In genomic region chr11:112453601-112454577, GRCh38 we compare ENCODE assay signal across 9 cellular contexts.
A peak's percentile ranks its signal among the peaks of the same experiment; 100 is the strongest.
DNase-seq lines count a peak whose midpoint lies in the region; ATAC-seq, FAIRE-seq and TF ChIP-seq lines count a peak whose summit lies in the region.
"Had no signal": no experiment of that assay in that cellular context is flagged by ENCODE, and none has a peak within 500 bp of the region (broad histone marks: within the 10 kb centered on the region; RNA-seq: fewer than 3 reads in every experiment).

No MANE protein-coding gene starts in this region.

- peaks cover 2% of the 10 kb centered on the region for H3K27me3 Mint-ChIP-seq in endothelial cell (ENCODE audit: unreplicated experiment)

- no peak for TF ChIP-seq POLR2A in GM12892 (IDR thresholded peaks at IDR 0.05; ENCODE audit: low read depth, low read length)

- H3K9me3 Mint-ChIP-seq in endothelial cell (ENCODE audit: unreplicated experiment): no peaks in the 10 kb centered on the region
- H3K9me3 Mint-ChIP-seq: natural killer cell treated with Interleukin-12 subunit alpha and Interleukin-12 subunit beta and Interleukin-15 and Interleukin-18, amount 100 ng/mL, for 72 hours had no signal

- DNase-seq in D341Med (ENCODE audit: low spot score): peak; percentile 48
- DNase-seq in T-helper 9 cell: peak; percentile 21
- DNase-seq in endothelial cell (ENCODE audit: low spot score): peak; percentile 51
- DNase-seq in pancreas: peak in 1 of 6 donors; percentile 27
- no peak for DNase-seq in GM12892 (ENCODE audit: insufficient read length)
- no peak for DNase-seq in effector CD8-positive, alpha-beta T cell (lab: John Stamatoyannopoulos, UW)
- DNase-seq in cerebellum (ENCODE audit: low spot score): no peak

- H3K27ac ChIP-seq in pancreas: no peak overlapping the region

- no peaks in the 10 kb centered on the region for H3K4me1 ChIP-seq in pancreas

- no peak overlapping the region for H3K27ac Mint-ChIP-seq in endothelial cell (ENCODE audit: unreplicated experiment)
- H3K27ac Mint-ChIP-seq: natural killer cell treated with Interleukin-12 subunit alpha and Interleukin-12 subunit beta and Interleukin-15 and Interleukin-18, amount 100 ng/mL, for 72 hours had no signal

- no peak overlapping the region for H3K4me3 ChIP-seq in pancreas

- FAIRE-seq in pancreas (lab: Jason Lieb, UNC): no peak
- no peak for FAIRE-seq in GM12892 (lab: Jason Lieb, UNC)

- intact Hi-C loops in pancreas (cut with DNase I): no loop called here

- 58 to 75% methylated on average over 4 of the region's 4 CpGs for WGBS in pancreas, 2 donors

- no peaks in the 10 kb centered on the region for H3K27me3 ChIP-seq in pancreas

- ATAC-seq in HG02798 (IDR thresholded peaks at IDR 0.05; ENCODE audit: poor library complexity, unreplicated experiment) (peak; percentile 47), pancreas (peak in 3 of 4 donors; percentile 56 to 70 (median 57))

- H3K36me3 Mint-ChIP-seq in endothelial cell (ENCODE audit: low read depth, unreplicated experiment): no peaks in the 10 kb centered on the region
- H3K36me3 Mint-ChIP-seq: natural killer cell treated with Interleukin-12 subunit alpha and Interleukin-12 subunit beta and Interleukin-15 and Interleukin-18, amount 100 ng/mL, for 72 hours had no signal

- peaks cover 13% of the 10 kb centered on the region for H3K4me1 Mint-ChIP-seq in endothelial cell (ENCODE audit: unreplicated experiment)

- TF ChIP-seq CTCF in endothelial cell (IDR thresholded peaks at IDR 0.05; ENCODE audit: unreplicated experiment) (peak; percentile 43), pancreas (IDR thresholded peaks at IDR 0.05) (peak in 1 of 4 donors; percentile 29)

- H3K4me3 Mint-ChIP-seq in endothelial cell (ENCODE audit: unreplicated experiment): no peak overlapping the region
- H3K4me3 Mint-ChIP-seq: natural killer cell treated with Interleukin-12 subunit alpha and Interleukin-12 subunit beta and Interleukin-15 and Interleukin-18, amount 100 ng/mL, for 72 hours had no signal

- no peaks in the 10 kb centered on the region for H3K36me3 ChIP-seq in pancreas

- no peaks in the 10 kb centered on the region for H3K9me3 ChIP-seq in pancreas

Comparison
In these comparisons a context has a peak if more than half of its experiments do, and no peak if none do; other contexts are left out.
1. DNase-seq: peak in D341Med (single experiment), T-helper 9 cell (single experiment) and endothelial cell (single experiment); none in GM12892 (single experiment), effector CD8-positive, alpha-beta T cell (single experiment) and cerebellum (single experiment).